27 cellular contexts compared by ENCODE assay signal in genomic region chr19:7911509-7912143, GRCh38. TPM values are rescaled to one million over a fixed set of nuclear protein-coding genes. Genes with fewer than 3 reads are reported as not detected.
"Had no signal": no experiment of that assay in that cellular context is flagged by ENCODE, and none has a peak within 500 bp of the region (broad histone marks: within the 10 kb centered on the region; RNA-seq: fewer than 3 reads in every experiment).

No MANE protein-coding gene starts in this region.

- ATAC-seq: activated T-cell treated with anti-CD3 and anti-CD28 coated beads, Interleukin-2, amount 50 U/mL, for 72 hours; SK-N-SH treated with all-trans-retinoic acid at 6 μM for 48 hours; WTC11 had no signal

- H3K27ac Mint-ChIP-seq: activated CD4-positive, alpha-beta memory T cell treated with anti-CD3 and anti-CD28 coated beads, Interleukin-2, amount 10 ng/mL, durations not matched to agents 7 days and 5 days; activated CD4-positive, alpha-beta T cell treated with anti-CD3 and anti-CD28 coated beads, Interleukin-2, amount 10 ng/mL, durations not matched to agents 7 days and 5 days; activated naive CD4-positive, alpha-beta T cell treated with anti-CD3 and anti-CD28 coated beads, Interleukin-2, amount 10 ng/mL, durations not matched to agents 7 days and 5 days; activated naive CD8-positive, alpha-beta T cell treated with anti-CD3 and anti-CD28 coated beads for 36 hours; activated T-cell treated with anti-CD3 and anti-CD28 coated beads, Interleukin-2, amount 50 U/mL, for 72 hours; activated T-helper 2 cell treated with anti-CD3 and anti-CD28 coated beads, Interferon-gamma antibody, Interleukin-2, Interleukin-4, amounts not matched to agents 10 μg/mL and 5 μg/mL and 100 μg/mL, durations not matched to agents 14 hours and 24 hours and 36 hours; T-helper 1 cell treated with Interleukin-12 subunit alpha and Interleukin-12 subunit beta and Interleukin-4 antibody, amounts not matched to agents 30 μg/mL and 1 μg/mL, for 36 hours; WTC11 had no signal

- H3K9me3 Mint-ChIP-seq: activated CD4-positive, alpha-beta memory T cell treated with anti-CD3 and anti-CD28 coated beads, Interleukin-2, amount 10 ng/mL, durations not matched to agents 7 days and 5 days; activated CD4-positive, alpha-beta T cell treated with anti-CD3 and anti-CD28 coated beads, Interleukin-2, amount 10 ng/mL, durations not matched to agents 7 days and 5 days; activated naive CD4-positive, alpha-beta T cell treated with anti-CD3 and anti-CD28 coated beads, Interleukin-2, amount 10 ng/mL, durations not matched to agents 7 days and 5 days; activated naive CD8-positive, alpha-beta T cell treated with anti-CD3 and anti-CD28 coated beads for 36 hours; activated T-cell treated with anti-CD3 and anti-CD28 coated beads, Interleukin-2, amount 50 U/mL, for 72 hours; activated T-helper 2 cell treated with anti-CD3 and anti-CD28 coated beads, Interferon-gamma antibody, Interleukin-2, Interleukin-4, amounts not matched to agents 10 μg/mL and 5 μg/mL and 100 μg/mL, durations not matched to agents 14 hours and 24 hours and 36 hours; T-helper 1 cell treated with Interleukin-12 subunit alpha and Interleukin-12 subunit beta and Interleukin-4 antibody, amounts not matched to agents 30 μg/mL and 1 μg/mL, for 36 hours; WTC11 had no signal

- H3K27ac ChIP-seq: brain microvascular endothelial cell, cardiac muscle cell, Peyer's patch, SJSA1 had no signal

- DNase-seq: activated CD4-positive, alpha-beta memory T cell treated with anti-CD3 and anti-CD28 coated beads, Interleukin-2, amount 10 ng/mL, durations not matched to agents 7 days and 5 days; activated CD4-positive, alpha-beta T cell treated with anti-CD3 and anti-CD28 coated beads, Interleukin-2, amount 10 ng/mL, durations not matched to agents 7 days and 5 days; activated CD4-positive, CD25-positive, alpha-beta regulatory T cell treated with anti-CD3 and anti-CD28 coated beads, Interleukin-2, amount 50 U/mL, for 72 hours; activated gamma-delta T cell treated with Interleukin-2 at 50 U/mL for 16 hours; activated naive CD4-positive, alpha-beta T cell treated with anti-CD3 and anti-CD28 coated beads, Interleukin-2, amount 10 ng/mL, durations not matched to agents 7 days and 5 days; activated naive CD8-positive, alpha-beta T cell treated with anti-CD3 and anti-CD28 coated beads for 36 hours; activated T-cell treated with anti-CD3 and anti-CD28 coated beads for 4 hours; activated T-cell treated with anti-CD3 and anti-CD28 coated beads, Interleukin-2, amount 50 U/mL, for 72 hours; brain microvascular endothelial cell; MG63; NCI-H1105; NCI-H1436; NCI-H1694 treated with DMSO at 0.1 percent for 48 hours; NCI-H2029 treated with DMSO at 0.1 percent for 48 hours; NCI-H345; NCI-H510A; NCI-H526 treated with DMSO at 0.1 percent for 48 hours; NCI-H82; SHP77 had no signal

- H3K4me3 Mint-ChIP-seq: activated CD4-positive, alpha-beta memory T cell treated with anti-CD3 and anti-CD28 coated beads, Interleukin-2, amount 10 ng/mL, durations not matched to agents 7 days and 5 days; activated CD4-positive, alpha-beta T cell treated with anti-CD3 and anti-CD28 coated beads, Interleukin-2, amount 10 ng/mL, durations not matched to agents 7 days and 5 days; activated naive CD4-positive, alpha-beta T cell treated with anti-CD3 and anti-CD28 coated beads, Interleukin-2, amount 10 ng/mL, durations not matched to agents 7 days and 5 days; activated naive CD8-positive, alpha-beta T cell treated with anti-CD3 and anti-CD28 coated beads for 36 hours; activated T-cell treated with anti-CD3 and anti-CD28 coated beads, Interleukin-2, amount 50 U/mL, for 72 hours; T-helper 1 cell treated with Interleukin-12 subunit alpha and Interleukin-12 subunit beta and Interleukin-4 antibody, amounts not matched to agents 30 μg/mL and 1 μg/mL, for 36 hours; WTC11 had no signal

- H3K9me3 ChIP-seq: MG63, Peyer's patch, SJSA1 had no signal

- H3K4me3 ChIP-seq: cardiac muscle cell, MG63, Peyer's patch, SJSA1 had no signal

RNA-seq across cellular contexts. Expression of gene TGFBR3L, which starts 3.0 kb away (rescaled TPM):
- total RNA-seq: Peyer's patch, SJSA1 had no signal

RNA-seq across cellular contexts. Expression of gene CTXN1, which starts 14.3 kb away (rescaled TPM):
- total RNA-seq: activated CD4-positive, alpha-beta memory T cell treated with anti-CD3 and anti-CD28 coated beads, Interleukin-2, amount 10 ng/mL, durations not matched to agents 7 days and 5 days; activated CD4-positive, alpha-beta T cell treated with anti-CD3 and anti-CD28 coated beads, Interleukin-2, amount 10 ng/mL, durations not matched to agents 7 days and 5 days; SJSA1 had no signal

RNA-seq across cellular contexts. Expression of gene LRRC8E, which starts 23.3 kb away (rescaled TPM):
- total RNA-seq: activated CD4-positive, alpha-beta memory T cell treated with anti-CD3 and anti-CD28 coated beads, Interleukin-2, amount 10 ng/mL, durations not matched to agents 7 days and 5 days; activated CD4-positive, alpha-beta T cell treated with anti-CD3 and anti-CD28 coated beads, Interleukin-2, amount 10 ng/mL, durations not matched to agents 7 days and 5 days; activated CD8-positive, alpha-beta memory T cell treated with anti-CD3 and anti-CD28 coated beads for 36 hours; activated naive CD8-positive, alpha-beta T cell treated with anti-CD3 and anti-CD28 coated beads for 36 hours; activated T-cell treated with anti-CD3 and anti-CD28 coated beads, Interleukin-2, amount 50 U/mL, for 72 hours; activated T-helper 2 cell treated with anti-CD3 and anti-CD28 coated beads, Interferon-gamma antibody, Interleukin-2, Interleukin-4, amounts not matched to agents 10 μg/mL and 5 μg/mL and 100 μg/mL, durations not matched to agents 14 hours and 24 hours and 36 hours had no signal
- polyA plus RNA-seq: cardiac muscle cell had no signal
